Comparison of ENCODE assay signal across 12 cellular contexts in genomic region chr12:86741531-86741930, GRCh38.
"Had no signal": no experiment of that assay in that cellular context is flagged by ENCODE, and none has a peak within 500 bp of the region (broad histone marks: within the 10 kb centered on the region; RNA-seq: fewer than 3 reads in every experiment).

No MANE protein-coding gene starts in this region.

- DNase-seq: effector memory CD8-positive, alpha-beta T cell; foreskin keratinocyte; head of caudate nucleus; mammary epithelial cell; mucosa of descending colon; naive thymus-derived CD8-positive, alpha-beta T cell; right cardiac atrium; stimulated activated CD4-positive, alpha-beta T cell treated with anti-CD3 and anti-CD28 coated beads, Interleukin-2, amount 100 ng/mL, for 48 hours; stimulated activated naive CD4-positive, alpha-beta T cell treated with Interleukin-2 at 50 U/mL for 16 hours; trophoblast cell had no signal

- H3K4me3 ChIP-seq: hepatocyte, mucosa of descending colon, smooth muscle cell had no signal
